8 cellular contexts compared by ENCODE assay signal in the genomic region with DNA sequence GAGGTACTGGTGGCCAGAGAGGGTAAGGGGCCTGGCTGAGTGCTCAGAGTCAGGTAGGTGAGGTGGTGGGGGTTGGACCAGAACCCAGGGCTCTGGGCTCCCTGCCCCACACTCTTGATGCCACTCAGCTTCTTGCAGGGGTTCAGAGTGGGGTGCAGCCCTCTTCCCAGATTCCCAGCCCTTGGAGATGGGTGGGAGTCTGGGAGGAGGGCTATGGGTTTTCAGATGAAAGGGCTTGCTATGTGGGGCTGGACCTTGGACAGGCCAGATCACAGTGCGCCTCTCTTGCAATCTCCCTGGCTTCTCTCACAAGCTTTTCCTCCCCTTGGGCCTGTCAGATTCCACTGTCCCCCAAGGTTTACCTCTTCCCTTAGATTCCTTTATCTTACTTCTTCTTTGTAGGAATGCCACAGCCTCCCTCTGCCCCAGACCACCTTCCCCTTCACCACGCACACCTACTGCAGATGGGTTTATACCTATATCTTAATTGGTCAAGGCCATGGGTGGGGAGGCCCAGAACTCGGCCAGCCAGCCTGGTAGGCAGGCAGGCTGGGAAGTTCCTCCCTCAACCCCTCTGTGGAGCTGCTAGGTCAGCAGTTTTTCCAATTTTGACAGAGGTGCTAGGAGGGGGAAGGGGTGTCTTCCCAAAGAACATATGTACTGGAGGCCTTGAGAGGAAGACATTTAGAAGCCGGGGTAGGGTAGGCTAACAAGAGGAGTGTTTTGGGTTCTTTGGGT.
DNase-seq lines count a peak whose midpoint lies in the region; ATAC-seq and TF ChIP-seq lines count a peak whose summit lies in the region.
"Had no signal": no experiment of that assay in that cellular context is flagged by ENCODE, and none has a peak within 500 bp of the region (broad histone marks: within the 10 kb centered on the region; RNA-seq: fewer than 3 reads in every experiment).

No MANE protein-coding gene starts in this region.

- peaks cover 18% of the 10 kb centered on the region for H3K4me1 ChIP-seq in parathyroid adenoma

- no peaks in the 10 kb centered on the region for H3K36me3 Mint-ChIP-seq in effector memory CD8-positive, alpha-beta T cell (ENCODE audit: insufficient read depth)

- peak overlapping the region; percentile 45 for H3K27ac ChIP-seq in parathyroid adenoma
- H3K27ac ChIP-seq: VCaP had no signal

- no peaks in the 10 kb centered on the region for H3K36me3 ChIP-seq in parathyroid adenoma (ENCODE audit: control insufficient read depth, insufficient read depth, low read length)

- H3K4me3 ChIP-seq in HFF-Myc (replicated peaks; ENCODE audit: low read depth, low read length) (peak overlapping the region; percentile 46), parathyroid adenoma (ENCODE audit: low read depth, low read length) (peak overlapping the region; percentile 74)

- H3K4me1 Mint-ChIP-seq in effector memory CD8-positive, alpha-beta T cell (ENCODE audit: low read depth in 2 of 2) = peaks cover 4 to 12% of the 10 kb centered on the region in 2 donors

- H3K4me2 ChIP-seq in parathyroid adenoma (ENCODE audit: low read length) = peak overlapping the region; percentile 90

- TF ChIP-seq CTCF in HFF-Myc (IDR thresholded peaks at IDR 0.05; ENCODE audit: low read depth, low read length, missing control alignments) = no peak
- TF ChIP-seq CTCF in parathyroid adenoma (IDR thresholded peaks at IDR 0.05) = no peak

- peaks cover 49 to 58% of the 10 kb centered on the region in 2 donors for H3K27me3 Mint-ChIP-seq in effector memory CD8-positive, alpha-beta T cell

- peak overlapping the region; percentile 93 for H2AFZ ChIP-seq in parathyroid adenoma

- no peak for ATAC-seq in effector memory CD8-positive, alpha-beta T cell (replicated peaks)

- H3K9me3 ChIP-seq in parathyroid adenoma (ENCODE audit: control insufficient read depth, low read length) = no peaks in the 10 kb centered on the region

- H3K27me3 ChIP-seq in parathyroid adenoma (ENCODE audit: control insufficient read depth, insufficient read depth, low read length) = no peaks in the 10 kb centered on the region

- H3K4me3 Mint-ChIP-seq in effector memory CD8-positive, alpha-beta T cell = peak overlapping the region; percentile 77 to 83

- no peak overlapping the region for H3K9ac ChIP-seq in parathyroid adenoma

- H3K79me2 ChIP-seq in parathyroid adenoma = peaks cover 2% of the 10 kb centered on the region

- H3K9me3 Mint-ChIP-seq in effector memory CD8-positive, alpha-beta T cell = no peaks in the 10 kb centered on the region

- DNase-seq in HFF-Myc (ENCODE audit: extremely low read depth, low read depth) (no peak), MV-4-11 (lab: John Stamatoyannopoulos, UW) (no peak), middle frontal gyrus (ENCODE audit: extremely low spot score, low spot score) (no peak), NCI-H2081 treated with DMSO at 0.1 percent for 48 hours (lab: John Stamatoyannopoulos, UW) (no peak)
- DNase-seq in effector memory CD8-positive, alpha-beta T cell = no peak
- DNase-seq: NCI-H1417 had no signal

- H3K27ac Mint-ChIP-seq in effector memory CD8-positive, alpha-beta T cell = peak overlapping the region in 1 of 2 donors; percentile 47
